1 cellular context compared by ENCODE assay signal in the genomic region with DNA sequence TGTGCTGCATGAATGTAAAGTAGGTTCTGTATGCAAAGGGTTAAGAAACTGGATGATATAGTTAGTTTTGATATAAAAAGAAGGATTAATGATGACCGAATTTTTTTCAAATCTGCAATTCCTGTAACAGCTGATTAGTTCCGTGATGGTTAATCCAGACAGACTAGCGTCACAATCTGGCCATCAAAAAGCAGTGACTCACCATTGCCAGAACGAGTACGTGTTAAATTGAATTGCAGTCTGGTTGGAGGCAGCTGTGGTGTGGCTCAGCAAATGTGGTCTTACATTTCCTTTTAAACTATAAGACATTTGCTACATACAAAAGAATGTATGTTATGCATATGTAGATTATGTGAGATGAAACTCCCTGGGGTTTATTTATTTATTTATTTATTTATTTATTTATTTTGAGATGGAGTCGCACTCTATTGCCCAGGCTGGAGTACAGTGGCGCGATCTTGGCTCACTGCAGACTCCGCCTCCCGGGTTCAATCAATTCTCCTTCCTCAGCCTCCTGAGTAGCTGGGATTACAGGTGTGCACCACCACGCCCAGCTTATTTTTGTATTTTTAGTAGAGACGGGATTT.
TF ChIP-seq lines count a peak whose summit lies in the region.

No MANE protein-coding gene starts in this region.

TF ChIP-seq in HEK293, 187 proteins besides CTCF, POLR2A, EP300 and RAD21 (continued from another document and continues in another):
- TF ChIP-seq, protein P1, sequence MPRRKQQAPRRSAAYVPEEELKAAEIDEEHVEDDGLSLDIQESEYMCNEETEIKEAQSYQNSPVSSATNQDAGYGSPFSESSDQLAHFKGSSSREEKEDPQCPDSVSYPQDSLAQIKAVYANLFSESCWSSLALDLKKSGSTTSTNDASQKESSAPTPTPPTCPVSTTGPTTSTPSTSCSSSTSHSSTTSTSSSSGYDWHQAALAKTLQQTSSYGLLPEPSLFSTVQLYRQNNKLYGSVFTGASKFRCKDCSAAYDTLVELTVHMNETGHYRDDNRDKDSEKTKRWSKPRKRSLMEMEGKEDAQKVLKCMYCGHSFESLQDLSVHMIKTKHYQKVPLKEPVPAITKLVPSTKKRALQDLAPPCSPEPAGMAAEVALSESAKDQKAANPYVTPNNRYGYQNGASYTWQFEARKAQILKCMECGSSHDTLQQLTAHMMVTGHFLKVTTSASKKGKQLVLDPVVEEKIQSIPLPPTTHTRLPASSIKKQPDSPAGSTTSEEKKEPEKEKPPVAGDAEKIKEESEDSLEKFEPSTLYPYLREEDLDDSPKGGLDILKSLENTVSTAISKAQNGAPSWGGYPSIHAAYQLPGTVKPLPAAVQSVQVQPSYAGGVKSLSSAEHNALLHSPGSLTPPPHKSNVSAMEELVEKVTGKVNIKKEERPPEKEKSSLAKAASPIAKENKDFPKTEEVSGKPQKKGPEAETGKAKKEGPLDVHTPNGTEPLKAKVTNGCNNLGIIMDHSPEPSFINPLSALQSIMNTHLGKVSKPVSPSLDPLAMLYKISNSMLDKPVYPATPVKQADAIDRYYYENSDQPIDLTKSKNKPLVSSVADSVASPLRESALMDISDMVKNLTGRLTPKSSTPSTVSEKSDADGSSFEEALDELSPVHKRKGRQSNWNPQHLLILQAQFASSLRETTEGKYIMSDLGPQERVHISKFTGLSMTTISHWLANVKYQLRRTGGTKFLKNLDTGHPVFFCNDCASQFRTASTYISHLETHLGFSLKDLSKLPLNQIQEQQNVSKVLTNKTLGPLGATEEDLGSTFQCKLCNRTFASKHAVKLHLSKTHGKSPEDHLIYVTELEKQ (tag by site-specific recombination; IDR thresholded peaks at IDR 0.05; ENCODE audit: borderline replicate concordance), result no peak
- TF ChIP-seq ZNF341 (tag by site-specific recombination; IDR thresholded peaks at IDR 0.05; ENCODE audit: low read depth) (0 out of 2 replicates have a peak, but pooled peaks have one; percentile 14), ZNF747 (tag by site-specific recombination; IDR thresholded peaks at IDR 0.05) (no peak), KLF7 (tag by site-specific recombination; IDR thresholded peaks at IDR 0.05; ENCODE audit: borderline replicate concordance) (no peak), ZNF19 (tag by site-specific recombination; IDR thresholded peaks at IDR 0.05; ENCODE audit: low read depth) (no peak), REPIN1 (tag by site-specific recombination; IDR thresholded peaks at IDR 0.05; ENCODE audit: low read depth) (no peak), TCF7L2 (IDR thresholded peaks at IDR 0.05; ENCODE audit: borderline replicate concordance, low read depth, low read length) (no peak), ZBTB20 (tag by site-specific recombination; IDR thresholded peaks at IDR 0.05) (no peak), ZNF843 (tag by site-specific recombination; IDR thresholded peaks at IDR 0.05) (no peak), ZNF785 (tag by site-specific recombination; IDR thresholded peaks at IDR 0.05) (0 out of 2 replicates have a peak, but pooled peaks have one; percentile 32), PRDM1 (tag by site-specific recombination; IDR thresholded peaks at IDR 0.05) (no peak), ZNF670 (tag by site-specific recombination; IDR thresholded peaks at IDR 0.05; ENCODE audit: low read depth) (no peak), ZNF266 (tag by site-specific recombination; IDR thresholded peaks at IDR 0.05; ENCODE audit: low read depth) (peak; percentile 78), KLF1 (tag by site-specific recombination; IDR thresholded peaks at IDR 0.05) (no peak), ZNF510 (tag by site-specific recombination; IDR thresholded peaks at IDR 0.05; ENCODE audit: insufficient replicate concordance) (peak; percentile 79), BCL11B (tag by site-specific recombination; IDR thresholded peaks at IDR 0.05; ENCODE audit: low read depth) (no peak), GLI2 (tag by site-specific recombination; IDR thresholded peaks at IDR 0.05; ENCODE audit: borderline replicate concordance, low read depth) (peak; percentile 31; the same call in 1 of the 2 replicates), KLF16 (tag by site-specific recombination; IDR thresholded peaks at IDR 0.05) (no peak), ZNF473 (tag by site-specific recombination; IDR thresholded peaks at IDR 0.05) (no peak), ZNF560 (tag by site-specific recombination; IDR thresholded peaks at IDR 0.05; ENCODE audit: borderline replicate concordance) (peak; percentile 86), ZBTB21 (tag by site-specific recombination; IDR thresholded peaks at IDR 0.05) (no peak), ZNF37A (tag by site-specific recombination; IDR thresholded peaks at IDR 0.05) (no peak), ZNF501 (tag by site-specific recombination; IDR thresholded peaks at IDR 0.05) (peak; percentile 48; the same call in 1 of the 2 replicates), ZNF335 (tag by site-specific recombination; conservative IDR thresholded peaks at IDR 0.05) (no peak), ZNF184 (tag by site-specific recombination; IDR thresholded peaks at IDR 0.05) (no peak), ZSCAN23 (tag by site-specific recombination; IDR thresholded peaks at IDR 0.05) (no peak), ZNF23 (tag by site-specific recombination; IDR thresholded peaks at IDR 0.05; ENCODE audit: borderline replicate concordance) (no peak), ZNF664 (tag by site-specific recombination; IDR thresholded peaks at IDR 0.05) (peak; percentile 65; the same call in 1 of the 2 replicates), GLI4 (tag by site-specific recombination; IDR thresholded peaks at IDR 0.05) (no peak), ZNF155 (tag by site-specific recombination; IDR thresholded peaks at IDR 0.05) (no peak)
- TF ChIP-seq, protein P2, sequence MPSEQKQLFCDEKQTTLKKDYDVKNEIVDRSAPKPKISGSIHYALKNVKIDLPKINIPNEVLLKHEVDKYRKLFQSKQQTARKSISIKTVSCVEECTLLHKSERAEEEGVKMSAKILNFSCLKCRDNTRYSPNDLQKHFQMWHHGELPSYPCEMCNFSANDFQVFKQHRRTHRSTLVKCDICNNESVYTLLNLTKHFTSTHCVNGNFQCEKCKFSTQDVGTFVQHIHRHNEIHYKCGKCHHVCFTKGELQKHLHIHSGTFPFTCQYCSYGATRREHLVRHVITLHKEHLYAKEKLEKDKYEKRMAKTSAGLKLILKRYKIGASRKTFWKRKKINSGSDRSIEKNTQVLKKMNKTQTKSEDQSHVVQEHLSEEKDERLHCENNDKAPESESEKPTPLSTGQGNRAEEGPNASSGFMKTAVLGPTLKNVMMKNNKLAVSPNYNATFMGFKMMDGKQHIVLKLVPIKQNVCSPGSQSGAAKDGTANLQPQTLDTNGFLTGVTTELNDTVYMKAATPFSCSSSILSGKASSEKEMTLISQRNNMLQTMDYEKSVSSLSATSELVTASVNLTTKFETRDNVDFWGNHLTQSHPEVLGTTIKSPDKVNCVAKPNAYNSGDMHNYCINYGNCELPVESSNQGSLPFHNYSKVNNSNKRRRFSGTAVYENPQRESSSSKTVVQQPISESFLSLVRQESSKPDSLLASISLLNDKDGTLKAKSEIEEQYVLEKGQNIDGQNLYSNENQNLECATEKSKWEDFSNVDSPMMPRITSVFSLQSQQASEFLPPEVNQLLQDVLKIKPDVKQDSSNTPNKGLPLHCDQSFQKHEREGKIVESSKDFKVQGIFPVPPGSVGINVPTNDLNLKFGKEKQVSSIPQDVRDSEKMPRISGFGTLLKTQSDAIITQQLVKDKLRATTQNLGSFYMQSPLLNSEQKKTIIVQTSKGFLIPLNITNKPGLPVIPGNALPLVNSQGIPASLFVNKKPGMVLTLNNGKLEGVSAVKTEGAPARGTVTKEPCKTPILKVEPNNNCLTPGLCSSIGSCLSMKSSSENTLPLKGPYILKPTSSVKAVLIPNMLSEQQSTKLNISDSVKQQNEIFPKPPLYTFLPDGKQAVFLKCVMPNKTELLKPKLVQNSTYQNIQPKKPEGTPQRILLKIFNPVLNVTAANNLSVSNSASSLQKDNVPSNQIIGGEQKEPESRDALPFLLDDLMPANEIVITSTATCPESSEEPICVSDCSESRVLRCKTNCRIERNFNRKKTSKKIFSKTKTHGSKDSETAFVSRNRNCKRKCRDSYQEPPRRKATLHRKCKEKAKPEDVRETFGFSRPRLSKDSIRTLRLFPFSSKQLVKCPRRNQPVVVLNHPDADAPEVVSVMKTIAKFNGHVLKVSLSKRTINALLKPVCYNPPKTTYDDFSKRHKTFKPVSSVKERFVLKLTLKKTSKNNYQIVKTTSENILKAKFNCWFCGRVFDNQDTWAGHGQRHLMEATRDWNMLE (tag by site-specific recombination; conservative IDR thresholded peaks at IDR 0.05; ENCODE audit: low read depth), result peak; percentile 90
- TF ChIP-seq, protein P3, sequence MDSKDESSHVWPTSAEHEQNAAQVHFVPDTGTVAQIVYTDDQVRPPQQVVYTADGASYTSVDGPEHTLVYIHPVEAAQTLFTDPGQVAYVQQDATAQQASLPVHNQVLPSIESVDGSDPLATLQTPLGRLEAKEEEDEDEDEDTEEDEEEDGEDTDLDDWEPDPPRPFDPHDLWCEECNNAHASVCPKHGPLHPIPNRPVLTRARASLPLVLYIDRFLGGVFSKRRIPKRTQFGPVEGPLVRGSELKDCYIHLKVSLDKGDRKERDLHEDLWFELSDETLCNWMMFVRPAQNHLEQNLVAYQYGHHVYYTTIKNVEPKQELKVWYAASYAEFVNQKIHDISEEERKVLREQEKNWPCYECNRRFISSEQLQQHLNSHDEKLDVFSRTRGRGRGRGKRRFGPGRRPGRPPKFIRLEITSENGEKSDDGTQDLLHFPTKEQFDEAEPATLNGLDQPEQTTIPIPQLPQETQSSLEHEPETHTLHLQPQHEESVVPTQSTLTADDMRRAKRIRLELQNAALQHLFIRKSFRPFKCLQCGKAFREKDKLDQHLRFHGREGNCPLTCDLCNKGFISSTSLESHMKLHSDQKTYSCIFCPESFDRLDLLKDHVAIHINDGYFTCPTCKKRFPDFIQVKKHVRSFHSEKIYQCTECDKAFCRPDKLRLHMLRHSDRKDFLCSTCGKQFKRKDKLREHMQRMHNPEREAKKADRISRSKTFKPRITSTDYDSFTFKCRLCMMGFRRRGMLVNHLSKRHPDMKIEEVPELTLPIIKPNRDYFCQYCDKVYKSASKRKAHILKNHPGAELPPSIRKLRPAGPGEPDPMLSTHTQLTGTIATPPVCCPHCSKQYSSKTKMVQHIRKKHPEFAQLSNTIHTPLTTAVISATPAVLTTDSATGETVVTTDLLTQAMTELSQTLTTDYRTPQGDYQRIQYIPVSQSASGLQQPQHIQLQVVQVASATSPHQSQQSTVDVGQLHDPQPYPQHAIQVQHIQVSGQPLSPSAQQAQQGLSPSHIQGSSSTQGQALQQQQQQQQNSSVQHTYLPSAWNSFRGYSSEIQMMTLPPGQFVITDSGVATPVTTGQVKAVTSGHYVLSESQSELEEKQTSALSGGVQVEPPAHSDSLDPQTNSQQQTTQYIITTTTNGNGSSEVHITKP (tag by site-specific recombination; IDR thresholded peaks at IDR 0.05), result no peak
- TF ChIP-seq, protein P4, sequence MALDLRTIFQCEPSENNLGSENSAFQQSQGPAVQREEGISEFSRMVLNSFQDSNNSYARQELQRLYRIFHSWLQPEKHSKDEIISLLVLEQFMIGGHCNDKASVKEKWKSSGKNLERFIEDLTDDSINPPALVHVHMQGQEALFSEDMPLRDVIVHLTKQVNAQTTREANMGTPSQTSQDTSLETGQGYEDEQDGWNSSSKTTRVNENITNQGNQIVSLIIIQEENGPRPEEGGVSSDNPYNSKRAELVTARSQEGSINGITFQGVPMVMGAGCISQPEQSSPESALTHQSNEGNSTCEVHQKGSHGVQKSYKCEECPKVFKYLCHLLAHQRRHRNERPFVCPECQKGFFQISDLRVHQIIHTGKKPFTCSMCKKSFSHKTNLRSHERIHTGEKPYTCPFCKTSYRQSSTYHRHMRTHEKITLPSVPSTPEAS (tag by site-specific recombination; IDR thresholded peaks at IDR 0.05), result no peak
- TF ChIP-seq, protein P5, sequence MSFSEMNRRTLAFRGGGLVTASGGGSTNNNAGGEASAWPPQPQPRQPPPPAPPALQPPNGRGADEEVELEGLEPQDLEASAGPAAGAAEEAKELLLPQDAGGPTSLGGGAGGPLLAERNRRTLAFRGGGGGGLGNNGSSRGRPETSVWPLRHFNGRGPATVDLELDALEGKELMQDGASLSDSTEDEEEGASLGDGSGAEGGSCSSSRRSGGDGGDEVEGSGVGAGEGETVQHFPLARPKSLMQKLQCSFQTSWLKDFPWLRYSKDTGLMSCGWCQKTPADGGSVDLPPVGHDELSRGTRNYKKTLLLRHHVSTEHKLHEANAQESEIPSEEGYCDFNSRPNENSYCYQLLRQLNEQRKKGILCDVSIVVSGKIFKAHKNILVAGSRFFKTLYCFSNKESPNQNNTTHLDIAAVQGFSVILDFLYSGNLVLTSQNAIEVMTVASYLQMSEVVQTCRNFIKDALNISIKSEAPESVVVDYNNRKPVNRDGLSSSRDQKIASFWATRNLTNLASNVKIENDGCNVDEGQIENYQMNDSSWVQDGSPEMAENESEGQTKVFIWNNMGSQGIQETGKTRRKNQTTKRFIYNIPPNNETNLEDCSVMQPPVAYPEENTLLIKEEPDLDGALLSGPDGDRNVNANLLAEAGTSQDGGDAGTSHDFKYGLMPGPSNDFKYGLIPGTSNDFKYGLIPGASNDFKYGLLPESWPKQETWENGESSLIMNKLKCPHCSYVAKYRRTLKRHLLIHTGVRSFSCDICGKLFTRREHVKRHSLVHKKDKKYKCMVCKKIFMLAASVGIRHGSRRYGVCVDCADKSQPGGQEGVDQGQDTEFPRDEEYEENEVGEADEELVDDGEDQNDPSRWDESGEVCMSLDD (tag by site-specific recombination; IDR thresholded peaks at IDR 0.05), result no peak
- TF ChIP-seq, protein P6, sequence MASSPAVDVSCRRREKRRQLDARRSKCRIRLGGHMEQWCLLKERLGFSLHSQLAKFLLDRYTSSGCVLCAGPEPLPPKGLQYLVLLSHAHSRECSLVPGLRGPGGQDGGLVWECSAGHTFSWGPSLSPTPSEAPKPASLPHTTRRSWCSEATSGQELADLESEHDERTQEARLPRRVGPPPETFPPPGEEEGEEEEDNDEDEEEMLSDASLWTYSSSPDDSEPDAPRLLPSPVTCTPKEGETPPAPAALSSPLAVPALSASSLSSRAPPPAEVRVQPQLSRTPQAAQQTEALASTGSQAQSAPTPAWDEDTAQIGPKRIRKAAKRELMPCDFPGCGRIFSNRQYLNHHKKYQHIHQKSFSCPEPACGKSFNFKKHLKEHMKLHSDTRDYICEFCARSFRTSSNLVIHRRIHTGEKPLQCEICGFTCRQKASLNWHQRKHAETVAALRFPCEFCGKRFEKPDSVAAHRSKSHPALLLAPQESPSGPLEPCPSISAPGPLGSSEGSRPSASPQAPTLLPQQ (tag by site-specific recombination; IDR thresholded peaks at IDR 0.05), result no peak
- TF ChIP-seq, protein P7, sequence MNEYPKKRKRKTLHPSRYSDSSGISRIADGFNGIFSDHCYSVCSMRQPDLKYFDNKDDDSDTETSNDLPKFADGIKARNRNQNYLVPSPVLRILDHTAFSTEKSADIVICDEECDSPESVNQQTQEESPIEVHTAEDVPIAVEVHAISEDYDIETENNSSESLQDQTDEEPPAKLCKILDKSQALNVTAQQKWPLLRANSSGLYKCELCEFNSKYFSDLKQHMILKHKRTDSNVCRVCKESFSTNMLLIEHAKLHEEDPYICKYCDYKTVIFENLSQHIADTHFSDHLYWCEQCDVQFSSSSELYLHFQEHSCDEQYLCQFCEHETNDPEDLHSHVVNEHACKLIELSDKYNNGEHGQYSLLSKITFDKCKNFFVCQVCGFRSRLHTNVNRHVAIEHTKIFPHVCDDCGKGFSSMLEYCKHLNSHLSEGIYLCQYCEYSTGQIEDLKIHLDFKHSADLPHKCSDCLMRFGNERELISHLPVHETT (tag by site-specific recombination; IDR thresholded peaks at IDR 0.05), result no peak
